Comparison of ENCODE assay signal across 14 cellular contexts in the genomic region with DNA sequence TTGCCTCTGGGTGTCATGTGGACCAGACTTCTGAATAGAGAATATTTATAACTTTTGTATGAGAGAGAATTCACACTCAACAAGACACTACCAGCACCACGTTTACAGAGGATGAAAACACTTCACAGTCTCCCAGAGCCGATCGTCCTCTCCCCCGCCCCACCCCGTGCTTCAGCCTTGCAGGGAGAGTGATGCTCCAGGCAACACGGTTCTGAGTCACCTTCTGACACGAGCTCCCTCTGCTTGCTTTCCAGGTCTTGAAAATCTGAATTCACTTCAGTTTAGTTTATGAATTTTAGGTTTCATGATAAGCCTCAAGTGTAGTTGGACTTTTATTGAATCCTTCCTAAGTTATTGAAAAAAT. TPM values are rescaled to one million over a fixed set of nuclear protein-coding genes. Genes with fewer than 3 reads are reported as not detected.
DNase-seq lines count a peak whose midpoint lies in the region; ATAC-seq and TF ChIP-seq lines count a peak whose summit lies in the region.
"Had no signal": no experiment of that assay in that cellular context is flagged by ENCODE, and none has a peak within 500 bp of the region (broad histone marks: within the 10 kb centered on the region; RNA-seq: fewer than 3 reads in every experiment).

No MANE protein-coding gene starts in this region.

- H2AFZ ChIP-seq in GM23248 (no peak overlapping the region), hepatocyte (no peak overlapping the region)

- H3K4me2 ChIP-seq in GM23248 (ENCODE audit: unreplicated experiment): no peak overlapping the region
- H3K4me2 ChIP-seq in hepatocyte: no peak overlapping the region

- H3K27ac ChIP-seq in A673 (ENCODE audit: low read depth, low read length, poor library complexity, severe bottlenecking) (peak overlapping the region; percentile 69), GM23248 (peak overlapping the region; percentile 56), hepatocyte (peak overlapping the region; percentile 57)
- H3K27ac ChIP-seq: transverse colon had no signal

- H3K4me1 Mint-ChIP-seq in activated CD8-positive, alpha-beta T cell treated with anti-CD3 and anti-CD28 coated beads, Interleukin-2, amount 10 ng/mL, durations not matched to agents 7 days and 5 days (ENCODE audit: low read depth): peaks cover 6% of the 10 kb centered on the region

- peaks cover 85% of the 10 kb centered on the region for H3K36me3 ChIP-seq in A673 (ENCODE audit: insufficient read depth, low read length, poor library complexity, severe bottlenecking)
- H3K36me3 ChIP-seq in GM23248 (ENCODE audit: low read depth): peaks cover 20% of the 10 kb centered on the region
- no peaks in the 10 kb centered on the region for H3K36me3 ChIP-seq in hepatocyte (replicated peaks; ENCODE audit: insufficient read depth, low read depth)

- DNase-seq in A673 (ENCODE audit: low spot score) (peak; percentile 25), GM23248 (peak; percentile 81), hepatocyte (ENCODE audit: low spot score) (peak; percentile 47), pons (ENCODE audit: low spot score) (no peak), germinal center (ENCODE audit: low spot score) (no peak), NCI-H1417 (lab: John Stamatoyannopoulos, UW) (no peak)
- no peak for DNase-seq in activated CD8-positive, alpha-beta T cell treated with anti-CD3 and anti-CD28 coated beads, Interleukin-2, amount 10 ng/mL, durations not matched to agents 7 days and 5 days
- DNase-seq: body of pancreas; DMS79; NCI-H774; stimulated activated CD4-positive, alpha-beta T cell treated with anti-CD3 and anti-CD28 coated beads, Interleukin-4, amount 100 ng/mL, for 24 hours; transverse colon had no signal

- H3K9me3 Mint-ChIP-seq in activated CD8-positive, alpha-beta T cell treated with anti-CD3 and anti-CD28 coated beads, Interleukin-2, amount 10 ng/mL, durations not matched to agents 7 days and 5 days (ENCODE audit: insufficient read depth): no peaks in the 10 kb centered on the region
- H3K9me3 Mint-ChIP-seq: IgD-negative memory B cell had no signal

- H3K9ac ChIP-seq in GM23248: 0 out of 2 replicates have a peak overlapping the region, but pooled peaks have one; percentile 17

- ATAC-seq in activated CD8-positive, alpha-beta T cell treated with anti-CD3 and anti-CD28 coated beads, Interleukin-2, amount 10 ng/mL, durations not matched to agents 7 days and 5 days: no peak
- ATAC-seq in GM19035 (IDR thresholded peaks at IDR 0.05; ENCODE audit: unreplicated experiment): no peak
- ATAC-seq: body of pancreas had no signal

- BruUV-seq in A673 (replicated peaks; lab: Mats Ljungman, UMichigan): no TSS peak

- H3K27ac Mint-ChIP-seq in activated CD8-positive, alpha-beta T cell treated with anti-CD3 and anti-CD28 coated beads, Interleukin-2, amount 10 ng/mL, durations not matched to agents 7 days and 5 days: peak overlapping the region; percentile 32

- peaks cover 67% of the 10 kb centered on the region for H3K36me3 Mint-ChIP-seq in activated CD8-positive, alpha-beta T cell treated with anti-CD3 and anti-CD28 coated beads, Interleukin-2, amount 10 ng/mL, durations not matched to agents 7 days and 5 days (ENCODE audit: low read depth)

- 62 to 67% methylated on average over 7 of the region's 7 CpGs for WGBS in GM23248 (ENCODE audit: low coverage in 1 of 2, low lambda C conversion rate in 2 of 2, missing lambda C conversion rate in 2 of 2), 2 experiments
- WGBS in hepatocyte (ENCODE audit: low lambda C conversion rate, missing lambda C conversion rate): 69% methylated on average over 7 of the region's 7 CpGs

- TF ChIP-seq CTCF in A673 (conservative IDR thresholded peaks at IDR 0.05; ENCODE audit: low read depth, low read length) (no peak), hepatocyte (IDR thresholded peaks at IDR 0.05; ENCODE audit: poor library complexity) (no peak)

- in situ Hi-C loops in GM23248 (cut with MboI): no loop called here

- CTCF ChIA-PET in A673 (lab: Charles Lee): no interaction called here
- CTCF ChIA-PET in activated CD8-positive, alpha-beta T cell treated with anti-CD3 and anti-CD28 coated beads, Interleukin-2, amount 10 ng/mL, durations not matched to agents 7 days and 5 days (lab: Charles Lee): no interaction called here

- H3K27me3 ChIP-seq in A673 (replicated peaks; ENCODE audit: insufficient read depth, low read depth, low read length, poor library complexity) (no peaks in the 10 kb centered on the region), GM23248 (replicated peaks; ENCODE audit: insufficient read depth) (no peaks in the 10 kb centered on the region), hepatocyte (no peaks in the 10 kb centered on the region)
- H3K27me3 ChIP-seq: body of pancreas, transverse colon had no signal

- H3K27me3 Mint-ChIP-seq in activated CD8-positive, alpha-beta T cell treated with anti-CD3 and anti-CD28 coated beads, Interleukin-2, amount 10 ng/mL, durations not matched to agents 7 days and 5 days (ENCODE audit: low read depth): no peaks in the 10 kb centered on the region
- H3K27me3 Mint-ChIP-seq: IgD-negative memory B cell had no signal

- H3K4me1 ChIP-seq in A673 (ENCODE audit: insufficient read depth, low read length, poor library complexity, severe bottlenecking) (peaks cover 5% of the 10 kb centered on the region), GM23248 (ENCODE audit: insufficient read depth) (peaks cover 18% of the 10 kb centered on the region), hepatocyte (ENCODE audit: insufficient read depth) (peaks cover 5% of the 10 kb centered on the region)
- H3K4me1 ChIP-seq: body of pancreas, transverse colon had no signal

- H3K9me2 ChIP-seq in GM23248 (ENCODE audit: insufficient read depth): no peaks in the 10 kb centered on the region
- no peaks in the 10 kb centered on the region for H3K9me2 ChIP-seq in hepatocyte (replicated peaks; ENCODE audit: insufficient read depth)

- H3K4me3 ChIP-seq in A673 (ENCODE audit: low read depth, low read length, poor library complexity, severe bottlenecking) (no peak overlapping the region), GM23248 (no peak overlapping the region), hepatocyte (no peak overlapping the region)
- H3K4me3 ChIP-seq: body of pancreas, transverse colon had no signal

- H3K4me3 Mint-ChIP-seq in activated CD8-positive, alpha-beta T cell treated with anti-CD3 and anti-CD28 coated beads, Interleukin-2, amount 10 ng/mL, durations not matched to agents 7 days and 5 days: no peak overlapping the region
- H3K4me3 Mint-ChIP-seq: IgD-negative memory B cell had no signal

- peaks cover 3% of the 10 kb centered on the region; the same call in 1 of the 2 replicates for H4K20me1 ChIP-seq in GM23248 (ENCODE audit: insufficient read depth)
- peaks cover 65% of the 10 kb centered on the region for H4K20me1 ChIP-seq in hepatocyte (ENCODE audit: insufficient read depth, poor library complexity, severe bottlenecking)

- H3K9me3 ChIP-seq in A673 (ENCODE audit: low read depth, low read length, poor library complexity, severe bottlenecking) (no peaks in the 10 kb centered on the region), GM23248 (ENCODE audit: low read depth) (no peaks in the 10 kb centered on the region), hepatocyte (ENCODE audit: low read depth) (no peaks in the 10 kb centered on the region)
- H3K9me3 ChIP-seq: transverse colon had no signal

- H3K79me2 ChIP-seq in GM23248 (ENCODE audit: insufficient read depth) (peaks cover 61% of the 10 kb centered on the region), hepatocyte (peaks cover 43% of the 10 kb centered on the region)

- intact Hi-C loops in A673 (cut with micrococcal nuclease; ENCODE audit: unreplicated experiment): no loop called here

- H3F3A ChIP-seq in GM23248 (ENCODE audit: insufficient read depth): peaks cover 66% of the 10 kb centered on the region

- POLR2A ChIA-PET in A673 (lab: Charles Lee; ENCODE audit: low non-redundant PET): no interaction called here
- POLR2A ChIA-PET in activated CD8-positive, alpha-beta T cell treated with anti-CD3 and anti-CD28 coated beads, Interleukin-2, amount 10 ng/mL, durations not matched to agents 7 days and 5 days (lab: Charles Lee): interaction anchor here (1.8 kb wide), 1 partner anchor 15 kb away, joined by 6 read pairs; no protein-coding TSS in a partner anchor

RNA-seq across cellular contexts. Expression of a gene that starts 59.8 kb away (rescaled TPM):
- total RNA-seq in A673 (2021) (4.6 and 6.6 TPM in 2 replicates), hepatocyte (0.16 and 0.30 TPM in 2 replicates)
- total RNA-seq in GM23248 (2014; rRNA removed; shearing (Covaris generic)): not detected in 2 replicates
- polyA plus RNA-seq in GM23248 (2016; fragmentation: Nextera tagmentation; extraction: Ambion mirVana) (not detected in 2 replicates), hepatocyte (1.6 and 2.0 TPM in 2 replicates)
- total RNA-seq in activated CD8-positive, alpha-beta T cell treated with anti-CD3 and anti-CD28 coated beads, Interleukin-2, amount 10 ng/mL, durations not matched to agents 7 days and 5 days: under 1 TPM; 0.39 to 0.53 TPM
- polyA plus RNA-seq: IgD-negative memory B cell had no signal

Comparison
In these comparisons a context has a peak if more than half of its experiments do, and no peak if none do; other contexts are left out.
1. DNase-seq: peak in A673 (single experiment), GM23248 (single experiment) and hepatocyte (single experiment); none in activated CD8-positive, alpha-beta T cell treated with anti-CD3 and anti-CD28 coated beads, Interleukin-2, amount 10 ng/mL, durations not matched to agents 7 days and 5 days (single experiment), pons (single experiment), germinal center (single experiment) and NCI-H1417 (0 of 3).
2. Peak in every context shown above with its lines, with median percentiles within 50 percentile points of each other: H3K27ac ChIP-seq.